Comparison of ENCODE assay signal across 12 cellular contexts in the genomic region with DNA sequence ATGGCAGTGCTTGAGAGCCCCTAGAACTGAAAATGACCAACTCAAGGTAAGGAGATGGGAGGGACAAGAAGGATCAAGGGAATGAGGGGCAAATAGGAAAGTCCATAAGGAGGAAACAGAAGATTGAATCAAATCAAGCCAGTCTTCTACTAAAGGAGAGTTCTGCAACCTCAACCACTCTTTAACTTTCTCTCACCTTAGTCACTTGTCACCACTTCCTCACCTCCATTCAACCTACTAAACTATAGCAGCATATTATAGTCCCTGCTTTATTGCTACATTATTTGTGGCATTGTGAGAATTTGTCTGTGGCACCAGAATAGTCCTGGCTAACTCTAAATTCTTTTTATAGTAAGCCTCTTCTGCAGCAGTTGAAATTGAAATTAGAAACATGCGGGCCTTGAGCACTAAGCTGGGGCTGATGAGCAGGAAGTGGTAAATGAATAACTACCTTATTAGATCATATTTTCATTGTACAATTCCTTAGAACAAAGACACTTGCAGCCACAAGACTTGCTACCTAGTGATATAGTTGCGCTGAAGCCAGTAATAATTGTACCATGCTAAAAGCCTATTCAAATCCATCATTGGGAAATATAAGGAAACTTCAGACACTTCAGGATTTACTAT.
DNase-seq lines count a peak whose midpoint lies in the region; ATAC-seq and TF ChIP-seq lines count a peak whose summit lies in the region.
"Had no signal": no experiment of that assay in that cellular context is flagged by ENCODE, and none has a peak within 500 bp of the region (broad histone marks: within the 10 kb centered on the region; RNA-seq: fewer than 3 reads in every experiment).

No MANE protein-coding gene starts in this region.

- no peak overlapping the region for H3K9ac ChIP-seq in BLaER1 treated with 17β-estradiol and CSF1 and Interleukin-3, amounts not matched to agents 10 nM and 100 nM
- H3K9ac ChIP-seq in Loucy (ENCODE audit: low read depth, low read length, poor library complexity, severe bottlenecking): no peak overlapping the region

- no peaks in the 10 kb centered on the region for H3K27me3 ChIP-seq in BLaER1 treated with 17β-estradiol and CSF1 and Interleukin-3, amounts not matched to agents 10 nM and 100 nM
- no peaks in the 10 kb centered on the region for H3K27me3 ChIP-seq in Loucy (ENCODE audit: insufficient read depth, low read length, poor library complexity, severe bottlenecking)
- H3K27me3 ChIP-seq: Peyer's patch, right atrium auricular region had no signal

- H3K79me2 ChIP-seq in Loucy (ENCODE audit: insufficient read depth, low read length): no peaks in the 10 kb centered on the region

- no peaks in the 10 kb centered on the region for H3F3A ChIP-seq in Loucy (ENCODE audit: low read depth)

- no peaks in the 10 kb centered on the region for H3K9me3 ChIP-seq in BLaER1 treated with 17β-estradiol and CSF1 and Interleukin-3, amounts not matched to agents 10 nM and 100 nM (replicated peaks in 1 of 11)
- H3K9me3 ChIP-seq in Loucy (ENCODE audit: insufficient read depth, low read depth, low read length): no peaks in the 10 kb centered on the region
- H3K9me3 ChIP-seq: Peyer's patch, right atrium auricular region had no signal

- DNase-seq in fibroblast of peridontal ligament (ENCODE audit: extremely low read depth) (peak; percentile 56), NCI-H1092 (lab: John Stamatoyannopoulos, UW) (no peak), activated gamma-delta T cell treated with Interleukin-2 at 50 U/mL for 16 hours (no peak), NCI-H2196 (lab: John Stamatoyannopoulos, UW; ENCODE audit: unreplicated experiment) (no peak)
- DNase-seq: cortex of kidney, DMS 273 treated with DMSO at 0.1 percent for 48 hours, Peyer's patch had no signal

- H2AFZ ChIP-seq in Loucy (ENCODE audit: low read length): no peak overlapping the region

- H3K27ac ChIP-seq in BLaER1 treated with 17β-estradiol and CSF1 and Interleukin-3, amounts not matched to agents 10 nM and 100 nM: no peak overlapping the region
- H3K27ac ChIP-seq: Peyer's patch, right atrium auricular region had no signal

- H3K4me2 ChIP-seq in BLaER1 treated with 17β-estradiol and CSF1 and Interleukin-3, amounts not matched to agents 10 nM and 100 nM: peak overlapping the region in 8 of 11 experiments; percentile 15 to 76 (median 38); a peak in 13 of 22 replicates
- H3K4me2 ChIP-seq in Loucy (ENCODE audit: low read depth, low read length, poor library complexity, severe bottlenecking): peak overlapping the region; percentile 42

- H3K4me1 ChIP-seq in BLaER1 treated with 17β-estradiol and CSF1 and Interleukin-3, amounts not matched to agents 10 nM and 100 nM: peaks cover 0 to 19% (median 12%) of the 10 kb centered on the region in 10 experiments; a peak in 13 of 20 replicates
- peaks cover 19% of the 10 kb centered on the region for H3K4me1 ChIP-seq in Loucy (ENCODE audit: insufficient read depth, low read length, poor library complexity, severe bottlenecking)
- H3K4me1 ChIP-seq: Peyer's patch, right atrium auricular region had no signal

- H3K4me3 ChIP-seq in BLaER1 treated with 17β-estradiol and CSF1 and Interleukin-3, amounts not matched to agents 10 nM and 100 nM: no peak overlapping the region
- no peak overlapping the region for H3K4me3 ChIP-seq in Loucy (ENCODE audit: low read length, poor library complexity, severe bottlenecking)
- H3K4me3 ChIP-seq: Peyer's patch, right atrium auricular region had no signal

- ATAC-seq in GM19455 (IDR thresholded peaks at IDR 0.05; ENCODE audit: unreplicated experiment) (peak; percentile 66), GM21576 (IDR thresholded peaks at IDR 0.05; ENCODE audit: unreplicated experiment) (no peak)

- no peaks in the 10 kb centered on the region for H4K20me1 ChIP-seq in BLaER1 treated with 17β-estradiol and CSF1 and Interleukin-3, amounts not matched to agents 10 nM and 100 nM
- H4K20me1 ChIP-seq in Loucy (ENCODE audit: insufficient read depth, low read length, poor library complexity, severe bottlenecking): no peaks in the 10 kb centered on the region

- no peaks in the 10 kb centered on the region for H3K9me2 ChIP-seq in Loucy (replicated peaks; ENCODE audit: low read depth, low read length)

- no peak for TF ChIP-seq CTCF in Loucy (conservative IDR thresholded peaks at IDR 0.05; ENCODE audit: low read length)

- H3K36me3 ChIP-seq in BLaER1 treated with 17β-estradiol and CSF1 and Interleukin-3, amounts not matched to agents 10 nM and 100 nM: no peaks in the 10 kb centered on the region
- no peaks in the 10 kb centered on the region for H3K36me3 ChIP-seq in Loucy (ENCODE audit: insufficient read depth, low read length)
- H3K36me3 ChIP-seq: Peyer's patch, right atrium auricular region had no signal
